ENCODE assay signal across 8 cellular contexts in genomic region chr20:1965520-1966278, GRCh38. TPM values are rescaled to one million over a fixed set of nuclear protein-coding genes. Genes with fewer than 3 reads are reported as not detected.
A peak's percentile ranks its signal among the peaks of the same experiment; 100 is the strongest.
DNase-seq lines count a peak whose midpoint lies in the region; ATAC-seq and TF ChIP-seq lines count a peak whose summit lies in the region.

No MANE protein-coding gene starts in this region.

- ATAC-seq in left lobe of liver (peak; percentile 95), HG03571 (IDR thresholded peaks at IDR 0.05; ENCODE audit: unreplicated experiment) (no peak)

- H3K27ac ChIP-seq in BLaER1: peak overlapping the region; percentile 39

- peak overlapping the region; percentile 67 for H3K4me2 ChIP-seq in BLaER1

- no peaks in the 10 kb centered on the region for H3K27me3 ChIP-seq in BLaER1

- H3K9me3 ChIP-seq in BLaER1: no peaks in the 10 kb centered on the region

- H3K4me1 ChIP-seq in BLaER1: peaks cover 29% of the 10 kb centered on the region

- H4K20me1 ChIP-seq in BLaER1: no peaks in the 10 kb centered on the region

- peak; percentile 88 for TF ChIP-seq CTCF in choroid plexus epithelial cell (conservative IDR thresholded peaks at IDR 0.05; ENCODE audit: low read depth, low read length)

- peak overlapping the region; percentile 51 for H3K4me3 ChIP-seq in BLaER1
- H3K4me3 ChIP-seq in choroid plexus epithelial cell (ENCODE audit: low read depth, low read length): no peak overlapping the region

- DNase-seq in HCEC 1CT (peak; percentile 41), NCI-H2196 (lab: John Stamatoyannopoulos, UW; ENCODE audit: unreplicated experiment) (peak; percentile 80), choroid plexus epithelial cell (ENCODE audit: low read depth) (peak; percentile 70), left lobe of liver (ENCODE audit: low spot score) (peak; percentile 72)
- peak; percentile 79 to 82 for DNase-seq in activated CD4-positive, alpha-beta T cell treated with anti-CD3 and anti-CD28 coated beads for 4 hours
- DNase-seq in stimulated activated CD4-positive, alpha-beta T cell treated with anti-CD3 and anti-CD28 coated beads, Interleukin-2, amount 100 ng/mL, for 48 hours: peak; percentile 85 to 89

- no peaks in the 10 kb centered on the region for H3K36me3 ChIP-seq in BLaER1

- 0 out of 2 replicates have a peak overlapping the region, but pooled peaks have one; percentile 17 for H3K9ac ChIP-seq in BLaER1

RNA-seq across cellular contexts. Expression of gene PDYN, which starts 28.2 kb away (rescaled TPM):
- total RNA-seq in left lobe of liver: not detected
